ENCODE assay signal across 9 cellular contexts in the genomic region with DNA sequence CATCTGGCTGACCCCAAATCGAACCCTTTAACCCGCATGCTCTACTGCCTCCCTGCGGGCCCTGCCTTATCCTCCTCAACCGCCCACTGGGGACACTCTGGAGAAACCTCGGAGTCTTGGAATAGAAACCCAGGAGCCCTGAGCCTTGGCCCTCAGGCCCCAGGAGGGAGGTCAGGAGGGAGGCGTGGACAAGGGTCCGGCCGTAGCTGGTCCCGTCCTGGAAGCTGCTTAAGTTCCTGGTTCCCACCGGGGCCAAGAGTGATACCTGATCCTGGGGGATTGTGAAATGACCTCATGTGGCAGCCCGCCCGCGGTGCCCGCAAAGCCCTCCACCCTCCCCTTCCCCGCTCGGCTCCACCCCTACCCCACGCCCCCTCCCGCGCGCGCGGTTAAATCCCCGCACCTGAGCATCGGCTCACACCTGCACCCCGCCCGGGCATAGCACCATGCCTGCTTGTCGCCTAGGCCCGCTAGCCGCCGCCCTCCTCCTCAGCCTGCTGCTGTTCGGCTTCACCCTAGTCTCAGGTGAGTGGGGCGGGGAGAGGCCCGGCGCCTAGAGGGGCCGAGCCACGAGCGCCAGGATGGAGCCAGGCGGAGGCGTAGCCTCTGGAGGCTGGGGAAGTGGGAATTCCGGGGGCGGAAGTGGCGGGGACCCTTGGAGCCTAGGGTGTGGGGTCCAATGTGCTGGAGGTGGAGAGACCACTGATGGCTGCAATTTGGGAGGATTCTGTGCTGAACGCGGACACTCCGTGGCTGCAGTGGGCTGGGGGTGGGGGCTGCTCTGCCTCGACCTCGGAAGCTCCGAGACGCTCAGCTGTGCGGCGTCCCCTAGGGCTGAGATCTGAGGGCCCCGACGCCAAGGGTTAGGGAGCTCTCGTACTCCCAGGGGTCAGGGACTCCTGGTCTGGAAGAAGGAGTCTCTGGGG. TPM values are rescaled to one million over a fixed set of nuclear protein-coding genes. Genes with fewer than 3 reads are reported as not detected.
DNase-seq lines count a peak whose midpoint lies in the region; ATAC-seq, FAIRE-seq and TF ChIP-seq lines count a peak whose summit lies in the region.
"Had no signal": no experiment of that assay in that cellular context is flagged by ENCODE, and none has a peak within 500 bp of the region (broad histone marks: within the 10 kb centered on the region; RNA-seq: fewer than 3 reads in every experiment).

A gene with protein sequence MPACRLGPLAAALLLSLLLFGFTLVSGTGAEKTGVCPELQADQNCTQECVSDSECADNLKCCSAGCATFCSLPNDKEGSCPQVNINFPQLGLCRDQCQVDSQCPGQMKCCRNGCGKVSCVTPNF (plus strand): TSS at position 418 of the 926 bp plus-strand sequence. CDS start 29 bp downstream, at position 447.

- DNase-seq in DMS 273 (lab: John Stamatoyannopoulos, UW; ENCODE audit: unreplicated experiment) (peak; percentile 47), DMS 273 treated with DMSO at 0.1 percent for 48 hours (lab: John Stamatoyannopoulos, UW) (no peak), NCI-H510A treated with DMSO at 0.1 percent for 48 hours (lab: John Stamatoyannopoulos, UW) (peak; percentile 57), endothelial cell of umbilical vein (ENCODE audit: low read depth, low spot score) (no peak), HPDE6-E6E7 (ENCODE audit: extremely low spot score) (no peak)
- DNase-seq in naive thymus-derived CD8-positive, alpha-beta T cell, result no peak
- DNase-seq in central memory CD4-positive, alpha-beta T cell, result no peak

- peak within 1 kb of the TSS; percentile 47 for H2AFZ ChIP-seq in endothelial cell of umbilical vein (ENCODE audit: low read depth, low read length)

- peak within 1 kb of the TSS; percentile 44 to 81 (median 70) for H3K4me3 Mint-ChIP-seq in naive thymus-derived CD8-positive, alpha-beta T cell

- peaks cover 0 to 10% (median 8%) of the 10 kb centered on the region in 4 donors for H3K4me1 Mint-ChIP-seq in naive thymus-derived CD8-positive, alpha-beta T cell

- H3K27me3 ChIP-seq in endothelial cell of umbilical vein (ENCODE audit: control insufficient read depth in 2 of 2, insufficient read depth in 2 of 2, low read length in 2 of 2), result peaks cover 43 to 65% of the 10 kb centered on the region in 2 experiments

- no peaks in the 10 kb centered on the region for H3K9me3 ChIP-seq in endothelial cell of umbilical vein (replicated peaks; ENCODE audit: control insufficient read depth, insufficient read depth, low read length)

- no peak for FAIRE-seq in endothelial cell of umbilical vein (lab: Jason Lieb, UNC)

- dilution Hi-C loops in endothelial cell of umbilical vein (cut with MboI; ENCODE audit: extremely low pct_ligation_motif_present, low sequenced_read_pairs), result no loop called here

- H3K9me3 Mint-ChIP-seq in naive thymus-derived CD8-positive, alpha-beta T cell, result peaks cover 0 to 2% (median 0%) of the 10 kb centered on the region in 9 donors

- H3K27ac ChIP-seq in endothelial cell of umbilical vein (ENCODE audit: insufficient read depth, low read depth, low read length), result no peak within 1 kb of the TSS
- H3K27ac ChIP-seq: 22Rv1 had no signal

- peaks cover 0 to 2% (median 2%) of the 10 kb centered on the region in 3 donors for H3K36me3 Mint-ChIP-seq in naive thymus-derived CD8-positive, alpha-beta T cell

- H4K20me1 ChIP-seq in endothelial cell of umbilical vein (replicated peaks; ENCODE audit: control insufficient read depth, extremely low read depth, insufficient read depth, low read length), result no peaks in the 10 kb centered on the region

- no peak for TF ChIP-seq CTCF in endothelial cell of umbilical vein (IDR thresholded peaks at IDR 0.05; ENCODE audit: extremely low read depth in 1 of 2, insufficient read depth in 1 of 2, low read depth in 1 of 2, low read length in 2 of 2)

- TF ChIP-seq POLR2A in endothelial cell of umbilical vein (IDR thresholded peaks at IDR 0.05; ENCODE audit: low read depth, low read length), result no peak

- H3K27me3 Mint-ChIP-seq in naive thymus-derived CD8-positive, alpha-beta T cell, result peaks cover 24 to 62% (median 35%) of the 10 kb centered on the region in 5 donors

- no peaks in the 10 kb centered on the region for H3K9me1 ChIP-seq in endothelial cell of umbilical vein (replicated peaks; ENCODE audit: control insufficient read depth, extremely low read depth, insufficient read depth, low read length)

- POLR2A ChIA-PET in endothelial cell of umbilical vein (lab: Charles Lee), result no interaction called here
- POLR2A ChIA-PET in naive thymus-derived CD8-positive, alpha-beta T cell (lab: Charles Lee), result no interaction called here

- peak within 1 kb of the TSS in 1 of 3 experiments; percentile 8 for H3K4me3 ChIP-seq in endothelial cell of umbilical vein (replicated peaks in 1 of 3; ENCODE audit: insufficient read depth in 1 of 3, low read depth in 1 of 3, low read length in 3 of 3)

- peak; percentile 50 to 53 for ATAC-seq in naive thymus-derived CD8-positive, alpha-beta T cell
- ATAC-seq in HG03342 (IDR thresholded peaks at IDR 0.05; ENCODE audit: unreplicated experiment), result no peak

- H3K4me2 ChIP-seq in endothelial cell of umbilical vein (ENCODE audit: insufficient read depth, low read length), result peak within 1 kb of the TSS; percentile 35

- H3K36me3 ChIP-seq in endothelial cell of umbilical vein (ENCODE audit: control insufficient read depth in 2 of 2, extremely low read depth in 1 of 2, insufficient read depth in 2 of 2, low read length in 2 of 2), result no peaks in the 10 kb centered on the region

- H3K27ac Mint-ChIP-seq in naive thymus-derived CD8-positive, alpha-beta T cell, result no peak within 1 kb of the TSS

- BruUV-seq in endothelial cell of umbilical vein (replicated peaks; lab: Mats Ljungman, UMichigan), result no TSS peak

- H3K79me2 ChIP-seq in endothelial cell of umbilical vein (ENCODE audit: control insufficient read depth, insufficient read depth, low read length), result no peaks in the 10 kb centered on the region

- H3K9ac ChIP-seq in endothelial cell of umbilical vein (replicated peaks; ENCODE audit: extremely low read depth, insufficient read depth, low read length), result no peak within 1 kb of the TSS

- CTCF ChIA-PET in endothelial cell of umbilical vein (lab: Charles Lee), result interaction anchor here (0.6 to 1.4 kb wide), 4 partner anchors 32 to 147 kb away, joined by 3 to 5 read pairs (median 4); no protein-coding TSS in a partner anchor

- intact Hi-C loops in endothelial cell of umbilical vein (cut with micrococcal nuclease), result no loop called here

- peaks cover 4% of the 10 kb centered on the region for H3K4me1 ChIP-seq in endothelial cell of umbilical vein (ENCODE audit: control insufficient read depth, extremely low read depth, insufficient read depth, low read length)

TF ChIP-seq in endothelial cell of umbilical vein, 7 proteins besides CTCF, POLR2A, EP300 and RAD21:
- peak; percentile 46 for TF ChIP-seq EZH2 (IDR thresholded peaks at IDR 0.05; ENCODE audit: borderline replicate concordance, low read depth, low read length, severe bottlenecking)
- TF ChIP-seq, protein P1, sequence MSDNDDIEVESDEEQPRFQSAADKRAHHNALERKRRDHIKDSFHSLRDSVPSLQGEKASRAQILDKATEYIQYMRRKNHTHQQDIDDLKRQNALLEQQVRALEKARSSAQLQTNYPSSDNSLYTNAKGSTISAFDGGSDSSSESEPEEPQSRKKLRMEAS (IDR thresholded peaks at IDR 0.05; ENCODE audit: insufficient read depth, insufficient read length), result no peak

RNA-seq across cellular contexts. Expression of the gene that starts here (rescaled TPM):
- not detected in 2 replicates for total RNA-seq in endothelial cell of umbilical vein
- 0.22 TPM in 1 of 2 replicates, not detected in the other for polyA plus RNA-seq in endothelial cell of umbilical vein
- not detected in 2 replicates for polyA plus RNA-seq in endothelial cell of umbilical vein (2011; cell fraction: cytosol; rRNA removed)
- polyA plus RNA-seq in endothelial cell of umbilical vein (2011; cell fraction: nucleus; rRNA removed), result not detected in 2 replicates
- polyA plus RNA-seq in endothelial cell of umbilical vein (2012), result not detected in 2 replicates
- not detected in 2 replicates for polyA minus RNA-seq in endothelial cell of umbilical vein
- not detected for polyA minus RNA-seq in endothelial cell of umbilical vein (2011; cell fraction: cytosol; rRNA and poly(A)+ RNA removed)
- not detected in 2 replicates for polyA minus RNA-seq in endothelial cell of umbilical vein (2011; cell fraction: nucleus; rRNA and poly(A)+ RNA removed)
- total RNA-seq in naive thymus-derived CD8-positive, alpha-beta T cell, result under 1 TPM; 0.73 to 0.80 TPM
- polyA plus RNA-seq in naive thymus-derived CD8-positive, alpha-beta T cell, result under 1 TPM in 1 of 3 donors, not detected in 2; 0.33 TPM

Comparison
In these comparisons a context has a peak if more than half of its experiments do, and no peak if none do; other contexts are left out.
1. DNase-seq: peak in DMS 273 (single experiment) and NCI-H510A treated with DMSO at 0.1 percent for 48 hours (single experiment); none in DMS 273 treated with DMSO at 0.1 percent for 48 hours (single experiment), endothelial cell of umbilical vein (single experiment), naive thymus-derived CD8-positive, alpha-beta T cell (0 of 10), central memory CD4-positive, alpha-beta T cell (single experiment) and HPDE6-E6E7 (single experiment).
2. Peak in ATAC-seq in naive thymus-derived CD8-positive, alpha-beta T cell; RNA of the gene not detected or under 1 TPM.